Comparison of ENCODE assay signal across 8 cellular contexts in the genomic region with DNA sequence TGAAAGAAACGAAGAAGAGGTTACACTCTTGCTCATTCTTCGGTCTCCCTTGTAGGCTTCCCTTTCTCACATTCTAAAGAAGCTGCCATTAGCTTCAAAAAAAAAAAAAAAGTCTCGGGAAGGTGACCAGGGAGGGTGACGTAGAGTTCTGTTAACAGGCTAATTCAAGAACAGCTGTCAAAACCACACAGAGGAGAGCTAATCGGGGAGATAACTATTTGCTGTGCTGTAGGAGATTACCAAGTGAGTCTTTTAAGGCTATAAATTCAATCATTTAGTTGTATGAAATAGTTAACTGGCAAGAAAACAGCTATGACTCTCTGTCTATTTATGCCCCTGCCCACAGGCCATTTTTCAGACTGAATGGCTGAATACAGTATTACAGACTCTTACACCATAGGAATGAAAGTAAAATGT.
DNase-seq lines count a peak whose midpoint lies in the region; ATAC-seq and TF ChIP-seq lines count a peak whose summit lies in the region.

No MANE protein-coding gene starts in this region.

- H3K27me3 ChIP-seq in breast epithelium, result no peaks in the 10 kb centered on the region

- no peaks in the 10 kb centered on the region for H3K36me3 ChIP-seq in breast epithelium

- peak overlapping the region; percentile 95 for H3K4me3 Mint-ChIP-seq in HFFc6
- peak overlapping the region; percentile 14 for H3K4me3 Mint-ChIP-seq in stimulated activated effector memory CD8-positive, alpha-beta T cell treated with anti-CD3 and anti-CD28 coated beads, Interleukin-12 subunit alpha, Interleukin-12 subunit beta, amount 100 ng/mL, for 72 hours

- peaks cover 38% of the 10 kb centered on the region for H3K4me1 Mint-ChIP-seq in HFFc6 (ENCODE audit: low read depth)
- H3K4me1 Mint-ChIP-seq in stimulated activated effector memory CD8-positive, alpha-beta T cell treated with anti-CD3 and anti-CD28 coated beads, Interleukin-12 subunit alpha, Interleukin-12 subunit beta, amount 100 ng/mL, for 72 hours, result peaks cover 4% of the 10 kb centered on the region

- no peaks in the 10 kb centered on the region for H3K9me3 Mint-ChIP-seq in HFFc6
- no peaks in the 10 kb centered on the region for H3K9me3 Mint-ChIP-seq in stimulated activated effector memory CD8-positive, alpha-beta T cell treated with anti-CD3 and anti-CD28 coated beads, Interleukin-12 subunit alpha, Interleukin-12 subunit beta, amount 100 ng/mL, for 72 hours

- H3K4me1 ChIP-seq in breast epithelium, result no peaks in the 10 kb centered on the region

- peaks cover 7% of the 10 kb centered on the region for H3K27me3 Mint-ChIP-seq in HFFc6 (ENCODE audit: insufficient read depth)

- no peak for ATAC-seq in stimulated activated effector memory CD8-positive, alpha-beta T cell treated with anti-CD3 and anti-CD28 coated beads, Interleukin-12 subunit alpha, Interleukin-12 subunit beta, amount 100 ng/mL, for 72 hours
- ATAC-seq in GM19455 (IDR thresholded peaks at IDR 0.05; ENCODE audit: unreplicated experiment), result no peak
- no peak for ATAC-seq in HG03521 (IDR thresholded peaks at IDR 0.05; ENCODE audit: unreplicated experiment)

- H3K9me3 ChIP-seq in breast epithelium, result no peaks in the 10 kb centered on the region

- intact Hi-C loops in breast epithelium (cut with DNase I; ENCODE audit: low total_unique reads), result no loop called here

- TF ChIP-seq CTCF in HFFc6 (IDR thresholded peaks at IDR 0.05) (no peak), breast epithelium (IDR thresholded peaks at IDR 0.05) (no peak)

- peak overlapping the region; percentile 48 to 63 (median 49) for H3K4me3 ChIP-seq in breast epithelium

- H3K27ac ChIP-seq in breast epithelium, result peak overlapping the region; percentile 86 to 89

- DNase-seq in HFFc6, result peak; percentile 77
- DNase-seq in breast epithelium (ENCODE audit: low spot score in 2 of 2), result no peak
- peak; percentile 69 for DNase-seq in kidney tubule cell (ENCODE audit: low spot score)
- no peak for DNase-seq in stimulated activated effector memory CD8-positive, alpha-beta T cell treated with anti-CD3 and anti-CD28 coated beads, Interleukin-12 subunit alpha, Interleukin-12 subunit beta, amount 100 ng/mL, for 72 hours (ENCODE audit: low spot score in 2 of 2)
- DNase-seq in SKM-1 (lab: John Stamatoyannopoulos, UW; ENCODE audit: unreplicated experiment), result no peak
- DNase-seq in NCI-H2196 treated with DMSO at 0.1 percent for 48 hours (lab: John Stamatoyannopoulos, UW; ENCODE audit: unreplicated experiment), result no peak

- peak overlapping the region; percentile 99 for H3K27ac Mint-ChIP-seq in HFFc6
- peak overlapping the region; percentile 79 for H3K27ac Mint-ChIP-seq in stimulated activated effector memory CD8-positive, alpha-beta T cell treated with anti-CD3 and anti-CD28 coated beads, Interleukin-12 subunit alpha, Interleukin-12 subunit beta, amount 100 ng/mL, for 72 hours

- TF ChIP-seq POLR2A in breast epithelium (IDR thresholded peaks at IDR 0.05), result no peak

- H3K36me3 Mint-ChIP-seq in HFFc6 (ENCODE audit: low read depth), result peaks cover 36% of the 10 kb centered on the region
- peaks cover 15% of the 10 kb centered on the region for H3K36me3 Mint-ChIP-seq in stimulated activated effector memory CD8-positive, alpha-beta T cell treated with anti-CD3 and anti-CD28 coated beads, Interleukin-12 subunit alpha, Interleukin-12 subunit beta, amount 100 ng/mL, for 72 hours

Comparison
In these comparisons a context has a peak if more than half of its experiments do, and no peak if none do; other contexts are left out.
1. DNase-seq: peak in HFFc6 (single experiment) and kidney tubule cell (single experiment); none in breast epithelium (0 of 2), stimulated activated effector memory CD8-positive, alpha-beta T cell treated with anti-CD3 and anti-CD28 coated beads, Interleukin-12 subunit alpha, Interleukin-12 subunit beta, amount 100 ng/mL, for 72 hours (0 of 2), SKM-1 (single experiment) and NCI-H2196 treated with DMSO at 0.1 percent for 48 hours (single experiment).